17 cellular contexts compared by ENCODE assay signal in the genomic region with DNA sequence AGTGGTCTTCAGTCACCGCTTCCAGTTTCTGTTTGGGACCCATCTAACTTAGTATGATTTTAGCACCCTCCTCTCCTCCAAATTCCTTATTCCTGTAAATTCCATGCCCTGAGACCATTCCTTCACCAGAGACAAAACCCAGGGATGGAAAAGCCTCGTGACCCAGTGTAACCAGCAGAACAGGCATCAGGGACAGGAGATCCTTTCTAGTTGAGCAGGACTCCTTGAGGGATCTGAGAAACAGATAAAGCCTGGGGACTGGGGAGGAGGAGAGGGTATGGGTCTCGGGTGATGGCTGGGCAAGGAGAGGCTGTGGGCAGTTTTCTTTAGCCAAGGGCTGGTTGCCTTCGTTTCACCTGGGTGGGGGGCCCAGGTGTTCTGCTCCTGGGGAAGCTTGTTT. TPM values are rescaled to one million over a fixed set of nuclear protein-coding genes. Genes with fewer than 3 reads are reported as not detected.
DNase-seq lines count a peak whose midpoint lies in the region; ATAC-seq and TF ChIP-seq lines count a peak whose summit lies in the region.
"Had no signal": no experiment of that assay in that cellular context is flagged by ENCODE, and none has a peak within 500 bp of the region (broad histone marks: within the 10 kb centered on the region; RNA-seq: fewer than 3 reads in every experiment).

No MANE protein-coding gene starts in this region.

- H3K27me3 ChIP-seq in GM23338 (ENCODE audit: insufficient read depth) (no peaks in the 10 kb centered on the region), trophoblast cell (ENCODE audit: insufficient read depth, low read length) (no peaks in the 10 kb centered on the region), dorsolateral prefrontal cortex (no peaks in the 10 kb centered on the region), stomach (no peaks in the 10 kb centered on the region)
- H3K27me3 ChIP-seq: BE2C had no signal

- peaks cover 63% of the 10 kb centered on the region for H4K20me1 ChIP-seq in GM23338 (replicated peaks; ENCODE audit: insufficient read depth)

- peaks cover 58% of the 10 kb centered on the region for H3K4me1 ChIP-seq in GM23338 (ENCODE audit: insufficient read depth)
- H3K4me1 ChIP-seq in trophoblast cell (ENCODE audit: control insufficient read depth in 1 of 2, insufficient read depth in 2 of 2, low read length in 2 of 2) = peaks cover 35 to 41% of the 10 kb centered on the region in 2 experiments
- peaks cover 0 to 33% (median 10%) of the 10 kb centered on the region in 4 donors for H3K4me1 ChIP-seq in stomach

- H3K27ac Mint-ChIP-seq in GM23338 = no peak overlapping the region
- peak overlapping the region; percentile 22 for H3K27ac Mint-ChIP-seq in mesothelial cell of epicardium
- H3K27ac Mint-ChIP-seq: CD4-positive, CD25-positive, alpha-beta regulatory T cell; CD8-positive, alpha-beta memory T cell had no signal

- peak overlapping the region; percentile 63 for H2BK120ac ChIP-seq in trophoblast cell (ENCODE audit: insufficient read depth, low read length, poor library complexity)

- H3K9me3 ChIP-seq in trophoblast cell (ENCODE audit: insufficient read depth, low read depth, low read length) (no peaks in the 10 kb centered on the region), stomach (no peaks in the 10 kb centered on the region)
- H3K9me3 ChIP-seq: BE2C had no signal

- no peak overlapping the region for H2BK12ac ChIP-seq in trophoblast cell (ENCODE audit: low read length)

- H3K23ac ChIP-seq in trophoblast cell (ENCODE audit: low read length) = no peak overlapping the region

- TF ChIP-seq EP300 in stomach (IDR thresholded peaks at IDR 0.05) = no peak

- ATAC-seq in GM23338 (no peak), GM18907 (IDR thresholded peaks at IDR 0.05; ENCODE audit: unreplicated experiment) (no peak)
- ATAC-seq: HCT116 had no signal

- no peak for DNase-seq in GM23338 (ENCODE audit: low spot score)
- DNase-seq in islet precursor cell = peak; percentile 64
- DNase-seq in mesothelial cell of epicardium (ENCODE audit: low spot score in 2 of 2, unreplicated experiment in 2 of 2) = no peak
- no peak for DNase-seq in trophoblast cell
- no peak for DNase-seq in dorsolateral prefrontal cortex
- no peak for DNase-seq in stomach
- DNase-seq: ACHN; BE2C; C1 segment of cervical spinal cord; CD4-positive, CD25-positive, alpha-beta regulatory T cell; CD8-positive, alpha-beta memory T cell; COR-L47; GDM1; GOT3; H7 had no signal

- intact Hi-C loops in dorsolateral prefrontal cortex (cut with DNase I) = no loop called here
- intact Hi-C loops in stomach (cut with DNase I; ENCODE audit: low total_unique reads) = no loop called here

- peaks cover 5% of the 10 kb centered on the region; the same call in 1 of the 3 replicates for H3K36me3 Mint-ChIP-seq in GM23338 (ENCODE audit: low read depth)
- H3K36me3 Mint-ChIP-seq in mesothelial cell of epicardium = peaks cover 2% of the 10 kb centered on the region
- H3K36me3 Mint-ChIP-seq: CD8-positive, alpha-beta memory T cell had no signal

- TF ChIP-seq CTCF in GM23338 (conservative IDR thresholded peaks at IDR 0.05; ENCODE audit: low read depth in 2 of 2) (no peak), mesothelial cell of epicardium (IDR thresholded peaks at IDR 0.05; ENCODE audit: unreplicated experiment) (no peak), dorsolateral prefrontal cortex (IDR thresholded peaks at IDR 0.05 in 54 of 56, conservative IDR thresholded peaks at IDR 0.05 in 2 of 56; ENCODE audit: low read depth in 1 of 56, partially characterized antibody in 56 of 56) (no peak), stomach (IDR thresholded peaks at IDR 0.05) (no peak)

- H3K4me3 ChIP-seq in GM23338 = no peak overlapping the region
- no peak overlapping the region for H3K4me3 ChIP-seq in trophoblast cell (ENCODE audit: low read depth, low read length)
- no peak overlapping the region for H3K4me3 ChIP-seq in dorsolateral prefrontal cortex
- H3K4me3 ChIP-seq in stomach = no peak overlapping the region

- H3K4ac ChIP-seq in trophoblast cell (ENCODE audit: low read depth, low read length) = peak overlapping the region; percentile 92

- H2AFZ ChIP-seq in GM23338 = no peak overlapping the region
- peak overlapping the region; percentile 39 for H2AFZ ChIP-seq in trophoblast cell (ENCODE audit: insufficient read depth, low read length, poor library complexity)

- peak overlapping the region; percentile 35 for H4K12ac ChIP-seq in trophoblast cell (ENCODE audit: low read depth, low read length)

- H3K36me3 ChIP-seq in GM23338 (ENCODE audit: insufficient read depth) (no peaks in the 10 kb centered on the region), trophoblast cell (ENCODE audit: control insufficient read depth in 1 of 2, insufficient read depth in 2 of 2, low read length in 2 of 2) (peaks cover 0 to 2% of the 10 kb centered on the region in 2 experiments), stomach (no peaks in the 10 kb centered on the region)
- H3K36me3 ChIP-seq: BE2C had no signal

- H3K4me3 Mint-ChIP-seq in GM23338 (no peak overlapping the region), mesothelial cell of epicardium (no peak overlapping the region)
- H3K4me3 Mint-ChIP-seq: CD4-positive, CD25-positive, alpha-beta regulatory T cell; CD8-positive, alpha-beta memory T cell had no signal

- H3K9ac ChIP-seq in trophoblast cell (ENCODE audit: low read length) = no peak overlapping the region

- H3K4me1 Mint-ChIP-seq in GM23338 = peaks cover 72% of the 10 kb centered on the region
- H3K4me1 Mint-ChIP-seq in mesothelial cell of epicardium = peaks cover 64% of the 10 kb centered on the region

- H3K9me2 ChIP-seq in GM23338 (ENCODE audit: insufficient read depth) = peaks cover 4% of the 10 kb centered on the region; the same call in 1 of the 2 replicates

- no CpG with 5 or more reads among the region's 4 CpGs for WGBS in trophoblast cell (ENCODE audit: extremely low coverage, insufficient coverage, insufficient read length)
- 71 to 95% (median 90%) methylated on average over 4 of the region's 4 CpGs for WGBS in stomach, 5 donors

- H3K79me2 ChIP-seq in GM23338 (replicated peaks; ENCODE audit: insufficient read depth) (peaks cover 100% of the 10 kb centered on the region), trophoblast cell (ENCODE audit: control insufficient read depth, insufficient read depth, low read length, poor library complexity) (peaks cover 41% of the 10 kb centered on the region)

- H2AK5ac ChIP-seq in trophoblast cell (ENCODE audit: low read length) = peak overlapping the region; percentile 32

- no peaks in the 10 kb centered on the region for H3F3A ChIP-seq in GM23338 (replicated peaks; ENCODE audit: low read depth)

- H2BK5ac ChIP-seq in trophoblast cell (ENCODE audit: low read depth, low read length, poor library complexity) = peak overlapping the region; percentile 70

- H3K4me2 ChIP-seq in GM23338 (peak overlapping the region; percentile 53; the same call in 1 of the 2 replicates), trophoblast cell (ENCODE audit: low read length) (peak overlapping the region; percentile 16)

- H3K79me1 ChIP-seq in trophoblast cell (ENCODE audit: low read length) = peaks cover 18% of the 10 kb centered on the region

- H4K91ac ChIP-seq in trophoblast cell (ENCODE audit: low read depth, low read length) = peak overlapping the region; percentile 7

- H3K27ac ChIP-seq in GM23338 (ENCODE audit: low read depth) = no peak overlapping the region
- peak overlapping the region; percentile 67 for H3K27ac ChIP-seq in trophoblast cell (ENCODE audit: low read depth, low read length)
- no peak overlapping the region for H3K27ac ChIP-seq in dorsolateral prefrontal cortex
- H3K27ac ChIP-seq in stomach = no peak overlapping the region

- H3K9me3 Mint-ChIP-seq in GM23338 = no peaks in the 10 kb centered on the region; the same call in 2 of the 3 replicates
- no peaks in the 10 kb centered on the region for H3K9me3 Mint-ChIP-seq in mesothelial cell of epicardium

- H3K18ac ChIP-seq in trophoblast cell (ENCODE audit: low read length) = peak overlapping the region; percentile 33

- H3K14ac ChIP-seq in trophoblast cell (ENCODE audit: low read length) = peak overlapping the region; percentile 33

- peak overlapping the region; percentile 50 for H4K8ac ChIP-seq in trophoblast cell (ENCODE audit: low read depth, low read length)

- TF ChIP-seq POLR2A in stomach (IDR thresholded peaks at IDR 0.05) = no peak

- peaks cover 9% of the 10 kb centered on the region for H3K27me3 Mint-ChIP-seq in GM23338 (ENCODE audit: insufficient read depth, low read depth, poor library complexity)
- H3K27me3 Mint-ChIP-seq in mesothelial cell of epicardium (ENCODE audit: low read depth) = no peaks in the 10 kb centered on the region

TF ChIP-seq in GM23338, 12 proteins besides CTCF, POLR2A, EP300 and RAD21 (continues in another document):
- TF ChIP-seq CREB1 (CRISPR knock-in tag; IDR thresholded peaks at IDR 0.05; ENCODE audit: low read depth) = no peak

RNA-seq across cellular contexts. Expression of gene TEAD1, which starts 40.9 kb away (rescaled TPM):
- total RNA-seq in GM23338 (2014; rRNA removed; shearing (Covaris generic)) = 102 and 103 TPM in 2 replicates
- polyA plus RNA-seq in GM23338 (2016; fragmentation: Nextera tagmentation; extraction: Ambion mirVana) (24.5 and 28.4 TPM in 2 replicates), stomach (10 to 100 TPM in 1 of 3 donors, 1 to 10 TPM in 2; 4.9 to 13.1 (median 8.4) TPM)
- total RNA-seq in mesothelial cell of epicardium (156 to 163 TPM (median 161 TPM) in 3 replicates), dorsolateral prefrontal cortex (100 to 1,000 TPM in 1 of 120 experiments, 10 to 100 TPM in 119; 22.9 to 101 (median 43.9) TPM), stomach (100 to 1,000 TPM in 1 of 5 donors, 10 to 100 TPM in 4; 52.5 to 133 (median 85.0) TPM)
- 102 and 105 TPM in 2 replicates for polyA plus RNA-seq in trophoblast cell (2013)
- polyA plus RNA-seq: CD4-positive, CD25-positive, alpha-beta regulatory T cell; CD8-positive, alpha-beta memory T cell had no signal
